Comparison of ENCODE assay signal across 8 cellular contexts in the genomic region with DNA sequence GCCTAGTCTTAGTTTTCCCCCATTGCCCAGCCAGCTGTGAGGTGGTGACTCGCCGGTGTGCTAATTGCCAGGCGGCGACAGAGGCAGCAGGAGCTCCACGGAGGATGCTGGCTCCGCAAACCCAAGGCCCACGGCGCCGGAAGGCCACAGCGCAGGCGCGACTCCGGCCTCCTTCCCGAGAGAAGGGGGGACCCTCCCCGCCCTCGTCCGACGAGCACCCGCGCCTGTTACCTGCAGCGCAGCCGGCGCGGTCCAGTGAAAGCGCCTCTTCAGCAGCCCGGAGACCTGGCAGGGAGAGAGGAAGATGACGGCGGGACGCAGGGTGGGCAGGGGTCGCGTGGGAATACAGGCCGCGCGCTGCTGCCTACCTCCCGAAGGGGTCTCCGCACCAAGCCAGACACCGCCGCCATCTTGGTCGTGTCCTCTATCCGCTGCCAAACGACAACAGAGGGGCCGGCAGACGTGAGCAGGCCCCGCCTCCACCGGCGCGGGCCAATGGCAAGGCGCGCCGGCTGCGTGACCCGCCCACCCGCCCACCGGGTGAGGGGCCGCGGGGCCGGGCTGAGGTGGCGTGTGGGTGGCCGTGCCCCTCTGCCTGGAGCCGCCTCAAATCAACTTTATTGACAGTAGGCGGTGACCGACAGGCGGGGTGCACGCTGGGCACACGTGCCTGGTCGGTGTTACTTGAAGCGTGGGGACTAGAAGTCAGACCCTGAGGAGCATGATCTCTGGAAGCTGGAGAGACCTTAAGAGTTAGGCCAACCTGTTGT. TPM values are rescaled to one million over a fixed set of nuclear protein-coding genes. Genes with fewer than 3 reads are reported as not detected.
DNase-seq lines count a peak whose midpoint lies in the region; ATAC-seq and TF ChIP-seq lines count a peak whose summit lies in the region.

Gene PDHB (minus strand): TSS at position 433 of the 770 bp plus-strand sequence. CDS start 23 bp downstream, at position 410.

- H3K27ac ChIP-seq in spleen, result peak within 1 kb of the TSS; percentile 83 to 96 (median 94)

- peak; percentile 98 for ATAC-seq in GM18907 (IDR thresholded peaks at IDR 0.05; ENCODE audit: unreplicated experiment)
- peak; percentile 92 for ATAC-seq in HG03139 (IDR thresholded peaks at IDR 0.05; ENCODE audit: unreplicated experiment)
- peak; percentile 95 for ATAC-seq in activated B cell treated with CpG ODN at 0.5 μM for 24 hours (ENCODE audit: low read depth)

- no peaks in the 10 kb centered on the region for H3K27me3 Mint-ChIP-seq in activated B cell treated with CpG ODN at 0.5 μM for 24 hours

- DNase-seq in AG08395 (ENCODE audit: low spot score) (peak; percentile 95), NCI-H345 (lab: John Stamatoyannopoulos, UW) (peak; percentile 88), activated B cell treated with CpG ODN at 0.5 μM for 24 hours (peak; percentile 86), cardiac fibroblast (ENCODE audit: low read depth in 2 of 2) (peak; percentile 89 to 91), inferior parietal cortex (ENCODE audit: extremely low spot score) (peak; percentile 91), spleen (peak; percentile 98)

- 0 to 1% (median 0%) methylated on average over 28 to 67 of the region's 67 CpGs for whole genome bisulfite sequencing in spleen, 5 donors

- H3K36me3 ChIP-seq in spleen, result peaks cover 4 to 40% (median 35%) of the 10 kb centered on the region in 6 donors

- no peaks in the 10 kb centered on the region for H3K9me3 Mint-ChIP-seq in activated B cell treated with CpG ODN at 0.5 μM for 24 hours

- no peak for TF ChIP-seq CTCF in activated B cell treated with CpG ODN at 0.5 μM for 24 hours (IDR thresholded peaks at IDR 0.05)
- no peak for TF ChIP-seq CTCF in cardiac fibroblast (IDR thresholded peaks at IDR 0.05; ENCODE audit: low read depth, low read length)
- peak in 2 of 11 experiments; percentile 11 to 29 for TF ChIP-seq CTCF in spleen (IDR thresholded peaks at IDR 0.05 in 8 of 11, conservative IDR thresholded peaks at IDR 0.05 in 3 of 11)

- H3K27ac Mint-ChIP-seq in activated B cell treated with CpG ODN at 0.5 μM for 24 hours, result peak within 1 kb of the TSS; percentile 95

- H3K36me3 Mint-ChIP-seq in activated B cell treated with CpG ODN at 0.5 μM for 24 hours (ENCODE audit: low read depth), result peaks cover 37% of the 10 kb centered on the region

- POLR2A ChIA-PET in activated B cell treated with CpG ODN at 0.5 μM for 24 hours (lab: Charles Lee), result interaction anchor here (0.5 to 2.0 kb wide), 18 partner anchors 9 to 219 kb away, joined by 3 to 12 read pairs (median 3); partner anchors contain the start of genes ABHD6 and KCTD6

- H3K27me3 ChIP-seq in spleen (replicated peaks in 1 of 7), result no peaks in the 10 kb centered on the region

- H3K4me3 Mint-ChIP-seq in activated B cell treated with CpG ODN at 0.5 μM for 24 hours, result peak within 1 kb of the TSS; percentile 95

- no peaks in the 10 kb centered on the region for H3K9me3 ChIP-seq in spleen

- TF ChIP-seq POLR2A in spleen (IDR thresholded peaks at IDR 0.05), result peak in 2 of 3 donors; percentile 63 to 76

- intact Hi-C loops in activated B cell treated with CpG ODN at 0.5 μM for 24 hours (cut with micrococcal nuclease), result loop anchor here (1.0 to 10.0 kb wide), 6 partner anchors 15 to 679 kb away; partner anchors contain the start of genes ABHD6, PXK and SLMAP
- intact Hi-C loops in spleen (cut with DNase I; ENCODE audit: low total_unique reads), result no loop called here

- H3K4me1 Mint-ChIP-seq in activated B cell treated with CpG ODN at 0.5 μM for 24 hours, result peaks cover 27% of the 10 kb centered on the region

- CTCF ChIA-PET in activated B cell treated with CpG ODN at 0.5 μM for 24 hours (lab: Charles Lee), result interaction anchor here (0.6 to 1.7 kb wide), 4 partner anchors 98 to 174 kb away, joined by 3 read pairs; no protein-coding TSS in a partner anchor

- H3K4me1 ChIP-seq in spleen, result peaks cover 9 to 55% (median 28%) of the 10 kb centered on the region in 6 donors

- H3K4me3 ChIP-seq in cardiac fibroblast (replicated peaks in 1 of 2; ENCODE audit: low read depth in 2 of 2, low read length in 2 of 2) (peak within 1 kb of the TSS; percentile 75 to 95), spleen (peak within 1 kb of the TSS; percentile 54 to 82 (median 75))

RNA-seq across cellular contexts. Expression of gene PDHB, which starts in this region (rescaled TPM):
- total RNA-seq in activated B cell treated with CpG ODN at 0.5 μM for 24 hours, result 63.0 and 67.3 TPM in 2 replicates
- 10 to 100 TPM; 46.6 to 75.5 (median 58.0) TPM for total RNA-seq in spleen
- 10 to 100 TPM; 53.9 to 82.1 (median 71.1) TPM for polyA plus RNA-seq in spleen

Comparison
In these comparisons a context has a peak if more than half of its experiments do, and no peak if none do; other contexts are left out.
1. Peak in every context shown above with its lines: DNase-seq, ATAC-seq, H3K4me3 ChIP-seq and H3K27ac ChIP-seq.